In genomic region chr3:160941885-160942494, GRCh38 we compare ENCODE assay signal across 8 cellular contexts.
DNase-seq lines count a peak whose midpoint lies in the region; ATAC-seq and TF ChIP-seq lines count a peak whose summit lies in the region.

No MANE protein-coding gene starts in this region.

- H3K9me3 ChIP-seq in NT2/D1 (ENCODE audit: insufficient read depth, low read length): peaks cover 8% of the 10 kb centered on the region; the same call in 1 of the 2 replicates
- no peaks in the 10 kb centered on the region for H3K9me3 ChIP-seq in heart left ventricle

- no peak overlapping the region for H3K9ac ChIP-seq in NT2/D1 (ENCODE audit: insufficient read length, low read depth)

- no peak overlapping the region for H3K27ac ChIP-seq in heart left ventricle

- TF ChIP-seq CTCF in GM10266 (IDR thresholded peaks at IDR 0.05; ENCODE audit: control insufficient read depth, insufficient read depth, low read depth, missing control alignments): peak; percentile 78
- TF ChIP-seq CTCF in HFF-Myc (IDR thresholded peaks at IDR 0.05; ENCODE audit: low read depth, low read length, missing control alignments): peak; percentile 69
- TF ChIP-seq CTCF in heart left ventricle (IDR thresholded peaks at IDR 0.05): peak; percentile 80 to 97 (median 88)

- intact Hi-C loops in heart left ventricle (cut with DNase I): loop anchor here (1.0 to 10.0 kb wide), 12 partner anchors 183 to 483 kb away; partner anchors contain the start of gene PPM1L (in 1 of the 10)

- WGBS in heart left ventricle, 4 donors: 29 to 37% (median 33%) methylated on average over 5 of the region's 5 CpGs

- DNase-seq in GM10266 (ENCODE audit: extremely low spot score) (peak; percentile 37), HFF-Myc (ENCODE audit: extremely low read depth, low read depth) (peak; percentile 70), NT2/D1 (ENCODE audit: low read depth, low spot score) (peak; percentile 50), heart left ventricle (peak in 3 of 5 donors; percentile 60 to 67 (median 61)), skeletal muscle cell (ENCODE audit: low read depth) (peak; percentile 19), NCI-H187 treated with DMSO at 0.1 percent for 48 hours (lab: John Stamatoyannopoulos, UW) (no peak), NCI-H345 treated with DMSO at 0.1 percent for 48 hours (lab: John Stamatoyannopoulos, UW; ENCODE audit: unreplicated experiment) (no peak)
- DNase-seq in activated gamma-delta T cell treated with anti-CD3 and anti-CD28 coated beads, Interleukin-2, amount 50 U/mL, for 16 hours (ENCODE audit: low read depth): peak; percentile 58

- H3K36me3 ChIP-seq in NT2/D1 (ENCODE audit: insufficient read depth, insufficient read length, low read length) (no peaks in the 10 kb centered on the region), heart left ventricle (no peaks in the 10 kb centered on the region)

- H3K4me3 ChIP-seq in HFF-Myc (replicated peaks; ENCODE audit: low read depth, low read length): no peak overlapping the region
- no peak overlapping the region for H3K4me3 ChIP-seq in NT2/D1 (ENCODE audit: insufficient read length, low read depth)
- no peak overlapping the region for H3K4me3 ChIP-seq in heart left ventricle
- H3K4me3 ChIP-seq in skeletal muscle cell (ENCODE audit: low read depth, low read length): no peak overlapping the region

- H3K27me3 ChIP-seq in NT2/D1 (ENCODE audit: insufficient read depth, insufficient read length): no peaks in the 10 kb centered on the region
- H3K27me3 ChIP-seq in heart left ventricle: no peaks in the 10 kb centered on the region

- peak; percentile 55 to 84 (median 75) for ATAC-seq in heart left ventricle

- no peak for TF ChIP-seq POLR2A in heart left ventricle (IDR thresholded peaks at IDR 0.05)

- H3K4me1 ChIP-seq in NT2/D1 (ENCODE audit: insufficient read depth, insufficient read length) (no peaks in the 10 kb centered on the region), heart left ventricle (peaks cover 0 to 8% (median 0%) of the 10 kb centered on the region in 12 donors)

Comparison
In these comparisons a context has a peak if more than half of its experiments do, and no peak if none do; other contexts are left out.
1. DNase-seq: peak in GM10266 (single experiment), HFF-Myc (single experiment), NT2/D1 (single experiment), activated gamma-delta T cell treated with anti-CD3 and anti-CD28 coated beads, Interleukin-2, amount 50 U/mL, for 16 hours (single experiment), heart left ventricle (3 of 5) and skeletal muscle cell (single experiment); none in NCI-H187 treated with DMSO at 0.1 percent for 48 hours (single experiment) and NCI-H345 treated with DMSO at 0.1 percent for 48 hours (single experiment).
2. Peak in every context shown above with its lines, with median percentiles within 50 percentile points of each other: CTCF ChIP-seq.